Comparison of ENCODE assay signal across 8 cellular contexts in the genomic region with DNA sequence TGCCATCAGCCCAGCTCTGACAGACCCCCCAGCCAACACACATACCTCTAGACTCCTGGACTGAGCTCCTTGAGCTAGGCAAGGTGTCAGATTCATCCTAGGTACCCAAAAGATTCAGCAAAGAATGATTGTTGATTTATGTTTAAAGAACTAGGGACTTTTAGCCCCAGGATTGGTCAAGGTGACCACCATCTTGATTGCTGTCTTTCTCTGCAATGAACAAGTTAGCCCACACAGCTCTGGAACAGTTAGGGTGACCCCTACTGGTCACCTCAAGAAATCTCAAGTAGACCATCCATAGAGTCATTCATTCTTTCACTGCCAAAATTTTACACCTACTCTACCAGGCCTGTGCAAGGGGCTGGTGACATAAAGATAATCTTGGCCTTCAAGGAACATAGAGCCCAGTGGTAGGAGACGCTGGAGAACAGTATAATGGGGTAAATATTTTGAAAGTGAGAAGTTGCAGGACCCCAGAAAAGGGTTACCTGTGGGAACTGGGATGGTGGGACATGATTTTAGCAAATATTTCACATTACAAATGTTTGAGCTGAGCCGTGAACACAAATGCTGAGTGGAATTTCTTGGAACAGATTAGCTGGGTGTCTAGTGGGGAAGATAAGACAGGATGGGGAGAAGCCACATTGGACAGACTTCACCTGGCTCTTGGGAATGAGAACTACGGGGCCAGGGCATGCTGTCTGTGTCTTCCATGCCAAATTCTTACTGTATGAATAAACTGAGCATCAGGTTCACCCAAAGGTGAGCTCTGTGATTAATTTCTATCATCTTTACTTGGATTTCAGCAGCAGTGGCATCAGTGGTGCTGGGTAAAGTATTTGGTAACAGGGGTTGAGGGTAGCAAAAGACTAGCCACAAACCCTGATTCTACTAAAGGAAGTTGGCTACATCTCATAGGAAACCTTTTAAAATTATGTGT. TPM values are rescaled to one million over a fixed set of nuclear protein-coding genes. Genes with fewer than 3 reads are reported as not detected.
DNase-seq lines count a peak whose midpoint lies in the region; ATAC-seq and TF ChIP-seq lines count a peak whose summit lies in the region.

No MANE protein-coding gene starts in this region.

- DNase-seq in activated naive CD4-positive, alpha-beta T cell treated with Interleukin-2 at 50 U/mL for 16 hours = peak; percentile 15
- DNase-seq in activated naive CD4-positive, alpha-beta T cell (lab: John Stamatoyannopoulos, UW) = no peak
- DNase-seq in NOMO-1 (lab: John Stamatoyannopoulos, UW; ENCODE audit: unreplicated experiment in 2 of 2) = peak; percentile 47 to 62
- peak; percentile 69 for DNase-seq in adipocyte (ENCODE audit: low read depth)
- no peak for DNase-seq in left ventricle myocardium inferior
- DNase-seq in sigmoid colon = peak; percentile 55

- no peak overlapping the region for H3K4me3 ChIP-seq in adipocyte (ENCODE audit: low read length)
- H3K4me3 ChIP-seq in left ventricle myocardium inferior = no peak overlapping the region
- no peak overlapping the region for H3K4me3 ChIP-seq in sigmoid colon

- H3K9ac ChIP-seq in adipocyte (ENCODE audit: low read length) = peak overlapping the region; percentile 86

- no peak for TF ChIP-seq EP300 in sigmoid colon (IDR thresholded peaks at IDR 0.05)

- TF ChIP-seq POLR2A in sigmoid colon (IDR thresholded peaks at IDR 0.05) = no peak

- peak; percentile 79 for TF ChIP-seq CTCF in left ventricle myocardium inferior (IDR thresholded peaks at IDR 0.05; ENCODE audit: borderline replicate concordance)
- peak in 3 of 4 experiments; percentile 36 to 46 (median 38) for TF ChIP-seq CTCF in sigmoid colon (IDR thresholded peaks at IDR 0.05)

- H3K36me3 ChIP-seq in adipocyte (ENCODE audit: control insufficient read depth, insufficient read depth, low read length, severe bottlenecking) (peaks cover 18% of the 10 kb centered on the region), left ventricle myocardium inferior (no peaks in the 10 kb centered on the region), sigmoid colon (peaks cover 0 to 8% (median 0%) of the 10 kb centered on the region in 4 donors)

- H3K4me1 ChIP-seq in adipocyte (ENCODE audit: control insufficient read depth, insufficient read depth, low read length) (peaks cover 62% of the 10 kb centered on the region), left ventricle myocardium inferior (peaks cover 43% of the 10 kb centered on the region), sigmoid colon (peaks cover 0 to 99% (median 92%) of the 10 kb centered on the region in 4 donors)

- H3K27me3 ChIP-seq in adipocyte (replicated peaks; ENCODE audit: control insufficient read depth, insufficient read depth, low read length) (no peaks in the 10 kb centered on the region), left ventricle myocardium inferior (ENCODE audit: low read depth) (no peaks in the 10 kb centered on the region), sigmoid colon (no peaks in the 10 kb centered on the region)

- H3K27ac ChIP-seq in left ventricle myocardium inferior (replicated peaks) (peak overlapping the region; percentile 72), sigmoid colon (peak overlapping the region; percentile 72 to 89 (median 86))

- 67 to 77% methylated on average over 3 of the region's 3 CpGs for WGBS in sigmoid colon, 2 donors

- no peaks in the 10 kb centered on the region for H3K9me3 ChIP-seq in adipocyte (ENCODE audit: control insufficient read depth, low read length)
- no peaks in the 10 kb centered on the region for H3K9me3 ChIP-seq in left ventricle myocardium inferior (replicated peaks)
- H3K9me3 ChIP-seq in sigmoid colon = no peaks in the 10 kb centered on the region

- intact Hi-C loops in left ventricle myocardium inferior (cut with micrococcal nuclease) = no loop called here
- intact Hi-C loops in sigmoid colon (cut with DNase I) = no loop called here

- peak; percentile 44 for ATAC-seq in HG03025 (IDR thresholded peaks at IDR 0.05; ENCODE audit: low FRiP score, unreplicated experiment)
- ATAC-seq in HG02970 (IDR thresholded peaks at IDR 0.05; ENCODE audit: low FRiP score, unreplicated experiment) = no peak

RNA-seq across cellular contexts. Expression of gene IRAG1, which starts 39.1 kb away (rescaled TPM):
- total RNA-seq in left ventricle myocardium inferior (5.1 TPM), sigmoid colon (100 to 1,000 TPM in 3 of 4 donors, 10 to 100 TPM in 1; 96.1 to 153 (median 125) TPM)
- polyA plus RNA-seq in sigmoid colon = 10 to 100 TPM in 1 of 3 donors, 1 to 10 TPM in 2; 1.8 to 10.6 (median 2.3) TPM

Comparison
In these comparisons a context has a peak if more than half of its experiments do, and no peak if none do; other contexts are left out.
1. DNase-seq: peak in activated naive CD4-positive, alpha-beta T cell treated with Interleukin-2 at 50 U/mL for 16 hours (single experiment), NOMO-1 (2 of 2), adipocyte (single experiment) and sigmoid colon (single experiment); none in activated naive CD4-positive, alpha-beta T cell (0 of 4) and left ventricle myocardium inferior (single experiment).
2. RNA of gene IRAG1, which starts 39.1 kb away (total RNA-seq): 96.1 to 153 TPM in sigmoid colon; 5.1 TPM in left ventricle myocardium inferior (single experiment); every median in the first group is over 10 times any median in the second.